Comparison of ENCODE assay signal across 1 cellular context in genomic region chr11:289706-290620, GRCh38.
TF ChIP-seq lines count a peak whose summit lies in the region.

No MANE protein-coding gene starts in this region.

TF ChIP-seq in GM23338, 12 proteins besides CTCF, POLR2A, EP300 and RAD21 (continued from another document):
- TF ChIP-seq ZNF462 (CRISPR knock-in tag; IDR thresholded peaks at IDR 0.05) (no peak), EZH2 (IDR thresholded peaks at IDR 0.05; ENCODE audit: low read depth, unreplicated experiment) (no peak), EZH2phosphoT487 (IDR thresholded peaks at IDR 0.05; ENCODE audit: unreplicated experiment) (no peak), ZNF114 (CRISPR knock-in tag; IDR thresholded peaks at IDR 0.05) (no peak), JUNB (IDR thresholded peaks at IDR 0.05; ENCODE audit: unreplicated experiment) (no peak), CREB1 (CRISPR knock-in tag; IDR thresholded peaks at IDR 0.05; ENCODE audit: low read depth) (no peak), POLR2AphosphoS5 (IDR thresholded peaks at IDR 0.05; ENCODE audit: low read depth) (no peak; the same call in 1 of the 2 replicates), REST (IDR thresholded peaks at IDR 0.05; ENCODE audit: unreplicated experiment) (no peak), NANOG (IDR thresholded peaks at IDR 0.05; ENCODE audit: borderline replicate concordance) (no peak), STAT1 (IDR thresholded peaks at IDR 0.05; ENCODE audit: unreplicated experiment) (no peak)
